In genomic region chr2:108640731-108641130, GRCh38 we compare ENCODE assay signal across 14 cellular contexts.
A peak's percentile ranks its signal among the peaks of the same experiment; 100 is the strongest.
DNase-seq lines count a peak whose midpoint lies in the region; ATAC-seq, FAIRE-seq and TF ChIP-seq lines count a peak whose summit lies in the region.
"Had no signal": no experiment of that assay in that cellular context is flagged by ENCODE, and none has a peak within 500 bp of the region (broad histone marks: within the 10 kb centered on the region; RNA-seq: fewer than 3 reads in every experiment).

No MANE protein-coding gene starts in this region.

- H3K56ac ChIP-seq in IMR-90 (ENCODE audit: extremely low read depth, insufficient read depth, low read length), result no peak overlapping the region; the same call in 1 of the 2 replicates

- no peaks in the 10 kb centered on the region for H3K27me3 ChIP-seq in IMR-90 (ENCODE audit: control insufficient read depth, insufficient read depth, low read length)
- no peaks in the 10 kb centered on the region for H3K27me3 ChIP-seq in K562 (ENCODE audit: control insufficient read depth in 2 of 2, insufficient read depth in 2 of 2, low read length in 2 of 2)
- H3K27me3 ChIP-seq: Peyer's patch had no signal

- H4K8ac ChIP-seq in IMR-90 (ENCODE audit: low read depth in 2 of 2, low read length in 2 of 2), result peak overlapping the region; percentile 27 to 59

- no peak for TF ChIP-seq POLR2A in IMR-90 (IDR thresholded peaks at IDR 0.05; ENCODE audit: low read depth, low read length)
- TF ChIP-seq POLR2A in K562 (conservative IDR thresholded peaks at IDR 0.05), result no peak

- peak overlapping the region; percentile 94; the same call in 1 of the 2 replicates for H3K4me2 ChIP-seq in IMR-90 (ENCODE audit: low read depth, low read length)
- no peak overlapping the region for H3K4me2 ChIP-seq in K562 (ENCODE audit: insufficient read depth, low read length)

- 0 out of 2 replicates have a peak overlapping the region, but pooled peaks have one; percentile 12 for H3K14ac ChIP-seq in IMR-90 (replicated peaks; ENCODE audit: low read depth, low read length)

- POLR2A ChIA-PET in IMR-90 (lab: Charles Lee; ENCODE audit: unreplicated experiment), result no interaction called here
- POLR2A ChIA-PET in K562 (lab: Yijun Ruan, JAX), result no interaction called here

- no peak for FAIRE-seq in K562 (lab: Jason Lieb, UNC)

- H3K9me3 ChIP-seq in IMR-90 (ENCODE audit: control insufficient read depth, insufficient read depth, low read length) (no peaks in the 10 kb centered on the region), K562 (replicated peaks; ENCODE audit: control insufficient read depth, insufficient read depth, low read depth, low read length) (peaks cover 14% of the 10 kb centered on the region)
- H3K9me3 ChIP-seq: Peyer's patch, thoracic aorta had no signal

- H2AK9ac ChIP-seq in IMR-90 (replicated peaks; ENCODE audit: low read depth, low read length, poor library complexity), result no peak overlapping the region

- peak overlapping the region; percentile 79 for H2BK15ac ChIP-seq in IMR-90 (ENCODE audit: low read depth, low read length)

- H4K20me1 ChIP-seq in IMR-90 (ENCODE audit: insufficient read depth, low read length), result peaks cover 15% of the 10 kb centered on the region
- no peaks in the 10 kb centered on the region; the same call in 1 of the 2 replicates for H4K20me1 ChIP-seq in K562 (replicated peaks; ENCODE audit: control insufficient read depth, insufficient read depth, low read length)

- no TSS peak for BruUV-seq in IMR-90 (replicated peaks; lab: Mats Ljungman, UMichigan)
- no TSS peak for BruUV-seq in K562 (replicated peaks; lab: Mats Ljungman, UMichigan)

- H3K79me2 ChIP-seq in K562 (ENCODE audit: control insufficient read depth, insufficient read depth, low read length), result peaks cover 69% of the 10 kb centered on the region

- H3K9ac ChIP-seq in IMR-90 (ENCODE audit: low read depth, low read length), result peak overlapping the region; percentile 24; the same call in 1 of the 2 replicates
- H3K9ac ChIP-seq in K562 (ENCODE audit: insufficient read depth in 1 of 2, low read depth in 2 of 2, low read length in 2 of 2), result no peak overlapping the region

- H3K36me3 ChIP-seq in IMR-90 (ENCODE audit: control insufficient read depth, insufficient read depth, low read length) (no peaks in the 10 kb centered on the region; the same call in 1 of the 2 replicates), K562 (ENCODE audit: control insufficient read depth, insufficient read depth, low read length) (peaks cover 5% of the 10 kb centered on the region; the same call in 2 of the 3 replicates)
- H3K36me3 ChIP-seq: Peyer's patch, thoracic aorta had no signal

- H3K23ac ChIP-seq in IMR-90 (ENCODE audit: low read depth, low read length), result peak overlapping the region; percentile 8; the same call in 1 of the 2 replicates

- peak overlapping the region; percentile 97 for H2BK5ac ChIP-seq in IMR-90 (ENCODE audit: low read depth, low read length, poor library complexity, severe bottlenecking)

- dilution Hi-C loops in IMR-90 (cut with HindIII; ENCODE audit: low sequenced_read_pairs, unreplicated experiment), result no loop called here

- H2AFZ ChIP-seq in IMR-90 (replicated peaks; ENCODE audit: low read length, poor library complexity), result no peak overlapping the region
- H2AFZ ChIP-seq in K562 (ENCODE audit: low read depth, low read length), result no peak overlapping the region

- peak overlapping the region; percentile 82; the same call in 1 of the 2 replicates for H4K5ac ChIP-seq in IMR-90 (ENCODE audit: low read depth, low read length)

- TF ChIP-seq CTCF in IMR-90 (conservative IDR thresholded peaks at IDR 0.05; ENCODE audit: low read depth, low read length) (no peak), K562 (IDR thresholded peaks at IDR 0.05 in 2 of 3, conservative IDR thresholded peaks at IDR 0.05 in 1 of 3; ENCODE audit: insufficient read depth in 2 of 3, low read depth in 1 of 3, low read length in 3 of 3) (no peak)

- DNase-seq in AML-193 (lab: John Stamatoyannopoulos, UW) (peak; percentile 29 to 32), IMR-90 (peak; percentile 93), K562 (ENCODE audit: extremely low read depth in 1 of 4, low spot score in 3 of 4) (no peak), myocyte (ENCODE audit: low read depth) (peak; percentile 75), NCI-H345 treated with DMSO at 0.1 percent for 48 hours (lab: John Stamatoyannopoulos, UW; ENCODE audit: unreplicated experiment) (no peak), NCI-H1694 treated with DMSO at 0.1 percent for 48 hours (lab: John Stamatoyannopoulos, UW) (no peak)
- DNase-seq: cortex of kidney, DND-41, left colon, NCI-H1092, Peyer's patch had no signal

- H3K79me1 ChIP-seq in IMR-90 (ENCODE audit: low read depth in 1 of 2, low read length in 2 of 2), result peaks cover 22 to 65% of the 10 kb centered on the region in 2 experiments

- peak overlapping the region; percentile 49; the same call in 1 of the 2 replicates for H3K4ac ChIP-seq in IMR-90 (ENCODE audit: low read depth, low read length)

- peak overlapping the region; percentile 60 for H4K91ac ChIP-seq in IMR-90 (ENCODE audit: insufficient read depth, low read depth, low read length)

- H3K4me1 ChIP-seq in IMR-90 (ENCODE audit: control insufficient read depth, insufficient read depth, low read length), result peaks cover 17% of the 10 kb centered on the region
- peaks cover 21 to 43% of the 10 kb centered on the region in 2 experiments for H3K4me1 ChIP-seq in K562 (replicated peaks in 1 of 2; ENCODE audit: control insufficient read depth in 2 of 2, insufficient read depth in 2 of 2, low read length in 2 of 2)

- H3K4me3 ChIP-seq in IMR-90 (ENCODE audit: insufficient read depth, low read depth, low read length), result peak overlapping the region; percentile 46; the same call in 1 of the 2 replicates
- H3K4me3 ChIP-seq in K562, result no peak overlapping the region
- H3K4me3 ChIP-seq: Peyer's patch, thoracic aorta had no signal

- TF ChIP-seq EP300 in K562 (IDR thresholded peaks at IDR 0.05; ENCODE audit: low read length), result no peak

- intact Hi-C loops in IMR-90 (cut with micrococcal nuclease), result no loop called here
- intact Hi-C loops in K562 (cut with micrococcal nuclease), result no loop called here

- CTCF ChIA-PET in IMR-90 (lab: Yijun Ruan, JAX), result interaction anchor here (1.1 kb wide), 1 partner anchor 66 kb away, joined by 4 read pairs; no protein-coding TSS in a partner anchor
- CTCF ChIA-PET in K562 (lab: Yijun Ruan, JAX; ENCODE audit: low intra/inter-chr PET ratio), result no interaction called here

- H3K18ac ChIP-seq in IMR-90 (ENCODE audit: low read depth, low read length), result peak overlapping the region; percentile 54; the same call in 1 of the 2 replicates

- H2BK20ac ChIP-seq in IMR-90 (ENCODE audit: low read depth, low read length), result no peak overlapping the region; the same call in 1 of the 2 replicates

- H2AK5ac ChIP-seq in IMR-90 (ENCODE audit: low read depth, low read length), result no peak overlapping the region

- in situ Hi-C loops in IMR-90 (cut with MboI; ENCODE audit: low sequenced_read_pairs), result no loop called here
- in situ Hi-C loops in K562 (cut with MboI), result no loop called here

- H2BK120ac ChIP-seq in IMR-90 (ENCODE audit: low read depth, low read length), result peak overlapping the region; percentile 56; the same call in 1 of the 2 replicates

- H3K27ac ChIP-seq in IMR-90 (ENCODE audit: insufficient read depth, low read length) (no peak overlapping the region), K562 (ENCODE audit: extremely low read depth, low read depth, low read length) (peak overlapping the region; percentile 11; the same call in 1 of the 3 replicates)
- H3K27ac ChIP-seq: Peyer's patch had no signal

- peaks cover 20% of the 10 kb centered on the region for H3K9me1 ChIP-seq in IMR-90 (ENCODE audit: insufficient read depth, low read length)
- H3K9me1 ChIP-seq in K562 (ENCODE audit: control insufficient read depth, insufficient read depth, low read length), result no peaks in the 10 kb centered on the region

- ATAC-seq in IMR-90 (ENCODE audit: low read depth) (peak; percentile 68), K562 (no peak), HG03521 (IDR thresholded peaks at IDR 0.05; ENCODE audit: unreplicated experiment) (no peak), GM21576 (IDR thresholded peaks at IDR 0.05; ENCODE audit: unreplicated experiment) (no peak)
- ATAC-seq: left colon had no signal

- no CpG with 5 or more reads among the region's 4 CpGs for WGBS in IMR-90 (ENCODE audit: extremely low coverage in 2 of 2, insufficient read length in 1 of 2), 2 experiments
- WGBS in K562 (ENCODE audit: insufficient coverage, low coverage, missing lambda C conversion rate), result 74% methylated on average over 4 of the region's 4 CpGs

- TF ChIP-seq RAD21 in IMR-90 (IDR thresholded peaks at IDR 0.05; ENCODE audit: low read length), result no peak
- TF ChIP-seq RAD21 in K562 (CRISPR knock-in tag; conservative IDR thresholded peaks at IDR 0.05 in 1 of 2, IDR thresholded peaks at IDR 0.05 in 1 of 2), result no peak

TF ChIP-seq in IMR-90, 13 proteins besides CTCF, POLR2A, EP300 and RAD21:
- TF ChIP-seq CEBPB (IDR thresholded peaks at IDR 0.05; ENCODE audit: low read depth, low read length) (peak; percentile 94), FOS (IDR thresholded peaks at IDR 0.05; ENCODE audit: low read depth, low read length) (peak; percentile 83), MAFK (IDR thresholded peaks at IDR 0.05; ENCODE audit: low read depth, low read length) (0 out of 2 replicates have a peak, but pooled peaks have one; percentile 9), MXI1 (IDR thresholded peaks at IDR 0.05; ENCODE audit: borderline replicate concordance, low read depth, low read length) (no peak)
TF ChIP-seq in IMR-90: peak in this region for 3.

TF ChIP-seq in K562, 482 proteins besides CTCF, POLR2A, EP300 and RAD21:
- no peak for TF ChIP-seq PBX2 (CRISPR knock-in tag; IDR thresholded peaks at IDR 0.05; ENCODE audit: low read depth)
- TF ChIP-seq PBX2 (tag; conservative IDR thresholded peaks at IDR 0.05; ENCODE audit: low read depth), result peak; percentile 39; the same call in 1 of the 2 replicates
- TF ChIP-seq ZNF174 (CRISPR knock-in tag; IDR thresholded peaks at IDR 0.05), result no peak

Comparison
In these comparisons a context has a peak if more than half of its experiments do, and no peak if none do; other contexts are left out.
1. DNase-seq: peak in AML-193 (2 of 2), IMR-90 (single experiment) and myocyte (single experiment); none in K562 (0 of 4), NCI-H345 treated with DMSO at 0.1 percent for 48 hours (single experiment) and NCI-H1694 treated with DMSO at 0.1 percent for 48 hours (single experiment).